ENCODE assay signal across 17 cellular contexts in the genomic region with DNA sequence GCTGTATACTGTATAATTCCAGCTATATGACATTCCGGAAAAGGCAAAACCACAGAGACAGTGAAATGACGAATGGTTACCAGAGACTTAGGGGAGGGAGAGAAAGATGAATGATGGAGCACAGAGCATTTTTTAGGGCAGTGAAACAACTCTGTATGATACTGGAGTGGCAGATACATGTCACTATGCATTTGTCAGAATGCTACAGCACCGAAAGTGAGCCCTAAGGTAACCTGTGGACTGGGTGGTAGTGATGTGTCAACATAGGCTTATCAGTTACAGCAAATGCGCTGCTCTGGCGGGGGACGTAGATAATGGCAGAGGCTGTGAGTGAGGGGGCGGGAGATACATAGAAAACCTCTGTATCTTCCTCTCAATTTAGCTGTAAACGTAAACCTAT.
"Had no signal": no experiment of that assay in that cellular context is flagged by ENCODE, and none has a peak within 500 bp of the region (broad histone marks: within the 10 kb centered on the region; RNA-seq: fewer than 3 reads in every experiment).

No MANE protein-coding gene starts in this region.

- H3K9me3 ChIP-seq: body of pancreas, esophagus squamous epithelium, left ventricle myocardium inferior, sigmoid colon, transverse colon had no signal

- H3K4me3 Mint-ChIP-seq: activated CD4-positive, alpha-beta memory T cell treated with anti-CD3 and anti-CD28 coated beads, Interleukin-2, amount 10 ng/mL, durations not matched to agents 7 days and 5 days; dendritic cell treated with granulocyte-macrophage colony-stimulating factor and Interleukin-4, amounts not matched to agents 40 ng/mL and 50 ng/mL, for 4 days; nephron progenitor cell had no signal

- ATAC-seq: body of pancreas had no signal

- H3K4me1 Mint-ChIP-seq: activated CD4-positive, alpha-beta memory T cell treated with anti-CD3 and anti-CD28 coated beads, Interleukin-2, amount 10 ng/mL, durations not matched to agents 7 days and 5 days; nephron progenitor cell had no signal

- H3K27me3 Mint-ChIP-seq: activated CD4-positive, alpha-beta memory T cell treated with anti-CD3 and anti-CD28 coated beads, Interleukin-2, amount 10 ng/mL, durations not matched to agents 7 days and 5 days had no signal

- FAIRE-seq: islet of Langerhans had no signal

- H3K4me3 ChIP-seq: body of pancreas, esophagus squamous epithelium, left ventricle myocardium inferior, sigmoid colon, transverse colon had no signal

- H3K27me3 ChIP-seq: body of pancreas, sigmoid colon, transverse colon had no signal

- H3K27ac Mint-ChIP-seq: activated CD4-positive, alpha-beta memory T cell treated with anti-CD3 and anti-CD28 coated beads, Interleukin-2, amount 10 ng/mL, durations not matched to agents 7 days and 5 days; activated T-helper 2 cell treated with anti-CD3 and anti-CD28 coated beads, Interferon-gamma antibody, Interleukin-2, Interleukin-4, amounts not matched to agents 10 μg/mL and 5 μg/mL and 100 μg/mL, durations not matched to agents 14 hours and 24 hours and 36 hours; dendritic cell treated with granulocyte-macrophage colony-stimulating factor and Interleukin-4, amounts not matched to agents 40 ng/mL and 50 ng/mL, for 4 days; nephron progenitor cell had no signal

- H3K27ac ChIP-seq: body of pancreas, esophagus squamous epithelium, left ventricle myocardium inferior, sigmoid colon, transverse colon had no signal

- H3K4me1 ChIP-seq: esophagus squamous epithelium, left ventricle myocardium inferior, sigmoid colon, transverse colon had no signal

- DNase-seq: activated CD4-positive, alpha-beta memory T cell treated with anti-CD3 and anti-CD28 coated beads, Interleukin-2, amount 10 ng/mL, durations not matched to agents 7 days and 5 days; activated CD4-positive, alpha-beta T cell treated with anti-CD3 and anti-CD28 coated beads for 1 hour; activated naive CD4-positive, alpha-beta T cell treated with anti-CD3 and anti-CD28 coated beads, Interleukin-2, amount 50 U/mL, for 16 hours; amniotic stem cell; body of pancreas; esophagus squamous epithelium; head of caudate nucleus; left ventricle myocardium inferior; nephron progenitor cell; sigmoid colon; stimulated activated CD4-positive, alpha-beta T cell treated with anti-CD3 and anti-CD28 coated beads, Interleukin-12 subunit alpha, Interleukin-12 subunit beta, amount 100 ng/mL, for 4 hours; stimulated activated naive CD4-positive, alpha-beta T cell; substantia nigra; transverse colon had no signal

- H3K9me3 Mint-ChIP-seq: dendritic cell treated with granulocyte-macrophage colony-stimulating factor and Interleukin-4, amounts not matched to agents 40 ng/mL and 50 ng/mL, for 4 days had no signal

- H3K36me3 ChIP-seq: esophagus squamous epithelium, left ventricle myocardium inferior, sigmoid colon, transverse colon had no signal
